ENCODE assay signal across 8 cellular contexts in the genomic region with DNA sequence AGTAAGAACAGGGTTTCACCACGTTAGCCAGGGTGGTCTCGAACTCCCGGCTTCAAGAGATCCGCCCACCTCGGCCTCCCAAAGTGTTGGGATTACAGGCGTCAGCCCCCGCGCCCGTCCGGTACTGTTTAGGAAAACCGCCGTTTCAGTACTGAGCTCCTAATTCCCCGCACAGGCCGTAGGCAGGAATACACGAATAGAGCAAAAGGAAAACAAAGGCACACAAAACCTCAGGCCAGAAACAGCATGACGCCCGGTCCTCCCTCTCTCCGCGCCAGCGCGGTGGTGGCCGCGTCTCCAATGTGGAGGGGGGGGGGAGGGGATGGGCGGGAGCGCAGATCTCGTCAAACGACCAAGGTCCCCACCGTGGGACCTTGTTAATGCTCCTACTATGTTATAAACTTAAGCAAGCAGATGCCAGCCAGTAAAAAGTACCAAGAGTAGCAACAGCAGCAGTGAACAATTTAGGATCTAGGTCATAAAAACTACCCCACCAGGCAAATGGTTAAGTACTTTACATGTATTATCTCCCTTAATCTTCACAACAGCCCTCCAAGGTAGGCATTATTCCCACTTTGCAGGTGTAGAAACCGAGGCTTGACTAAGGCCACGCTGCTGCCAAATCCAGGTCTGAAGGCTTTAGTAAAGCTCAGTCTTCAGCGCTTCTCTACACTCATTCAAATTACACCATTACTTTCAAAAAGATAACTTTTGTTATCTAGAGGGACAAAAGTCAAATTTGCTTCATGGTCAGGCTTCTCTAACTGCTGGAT. TPM values are rescaled to one million over a fixed set of nuclear protein-coding genes. Genes with fewer than 3 reads are reported as not detected.
DNase-seq lines count a peak whose midpoint lies in the region; ATAC-seq, FAIRE-seq and TF ChIP-seq lines count a peak whose summit lies in the region.

No MANE protein-coding gene starts in this region.

- peak; percentile 59 for ATAC-seq in GM23338
- ATAC-seq in HG03457 (IDR thresholded peaks at IDR 0.05; ENCODE audit: unreplicated experiment) = no peak

- peak overlapping the region; percentile 86 for H3K4me2 ChIP-seq in GM23338
- peak overlapping the region; percentile 61 for H3K4me2 ChIP-seq in endothelial cell of umbilical vein (ENCODE audit: insufficient read depth, low read length)

- peaks cover 19% of the 10 kb centered on the region for H4K20me1 ChIP-seq in GM23338 (replicated peaks; ENCODE audit: insufficient read depth)
- H4K20me1 ChIP-seq in endothelial cell of umbilical vein (replicated peaks; ENCODE audit: control insufficient read depth, extremely low read depth, insufficient read depth, low read length) = peaks cover 4% of the 10 kb centered on the region

- peaks cover 20% of the 10 kb centered on the region for H3K36me3 Mint-ChIP-seq in GM23338 (ENCODE audit: low read depth)
- H3K36me3 Mint-ChIP-seq in mesothelial cell of epicardium = peaks cover 2% of the 10 kb centered on the region

- TF ChIP-seq CTCF in GM23338 (conservative IDR thresholded peaks at IDR 0.05; ENCODE audit: low read depth in 2 of 2) (no peak), endothelial cell of umbilical vein (IDR thresholded peaks at IDR 0.05; ENCODE audit: extremely low read depth in 1 of 2, insufficient read depth in 1 of 2, low read depth in 1 of 2, low read length in 2 of 2) (no peak), mesothelial cell of epicardium (IDR thresholded peaks at IDR 0.05; ENCODE audit: unreplicated experiment) (no peak), stomach (IDR thresholded peaks at IDR 0.05) (no peak)

- peaks cover 76% of the 10 kb centered on the region for H3K79me2 ChIP-seq in GM23338 (replicated peaks; ENCODE audit: insufficient read depth)
- peaks cover 66% of the 10 kb centered on the region for H3K79me2 ChIP-seq in endothelial cell of umbilical vein (ENCODE audit: control insufficient read depth, insufficient read depth, low read length)

- H3K4me3 ChIP-seq in GM23338 = peak overlapping the region; percentile 83
- peak overlapping the region; percentile 15 to 68 (median 47) for H3K4me3 ChIP-seq in endothelial cell of umbilical vein (replicated peaks in 1 of 3; ENCODE audit: insufficient read depth in 1 of 3, low read depth in 1 of 3, low read length in 3 of 3)
- peak overlapping the region; percentile 70 to 97 (median 86) for H3K4me3 ChIP-seq in stomach

- peak; percentile 45 for DNase-seq in AG08396 (ENCODE audit: low spot score)
- peak; percentile 89 for DNase-seq in GM23338 (ENCODE audit: low spot score)
- DNase-seq in NCI-H524 treated with DMSO at 0.1 percent for 48 hours (lab: John Stamatoyannopoulos, UW) = peak; percentile 3
- DNase-seq in activated CD8-positive, alpha-beta memory T cell treated with anti-CD3 and anti-CD28 coated beads, Interleukin-2, amount 50 U/mL, for 48 hours = peak; percentile 77
- peak; percentile 68 for DNase-seq in endothelial cell of umbilical vein (ENCODE audit: low read depth, low spot score)
- DNase-seq in mesothelial cell of epicardium (ENCODE audit: low spot score in 2 of 2, unreplicated experiment in 2 of 2) = peak; percentile 29 to 59
- DNase-seq in stomach = peak; percentile 33

- H3K4me1 ChIP-seq in GM23338 (ENCODE audit: insufficient read depth) (peaks cover 43% of the 10 kb centered on the region), endothelial cell of umbilical vein (ENCODE audit: control insufficient read depth, extremely low read depth, insufficient read depth, low read length) (peaks cover 6% of the 10 kb centered on the region), stomach (peaks cover 16 to 56% (median 41%) of the 10 kb centered on the region in 4 donors)

- CTCF ChIA-PET in endothelial cell of umbilical vein (lab: Charles Lee) = interaction anchor here (0.6 to 1.3 kb wide), 7 partner anchors 9 to 435 kb away, joined by 3 to 4 read pairs (median 3); no protein-coding TSS in a partner anchor

- BruUV-seq in endothelial cell of umbilical vein (replicated peaks; lab: Mats Ljungman, UMichigan) = TSS peak; percentile 63

- H3K27ac ChIP-seq in GM23338 (ENCODE audit: low read depth) = peak overlapping the region; percentile 97
- peak overlapping the region; percentile 56 for H3K27ac ChIP-seq in endothelial cell of umbilical vein (ENCODE audit: insufficient read depth, low read depth, low read length)
- peak overlapping the region; percentile 97 to 99 (median 99) for H3K27ac ChIP-seq in stomach

- intact Hi-C loops in endothelial cell of umbilical vein (cut with micrococcal nuclease) (loop anchor here (1.0 to 2.0 kb wide), 2 partner anchors 20 to 50 kb away; partner anchors contain the start of gene UBE2Q1), stomach (cut with DNase I; ENCODE audit: low total_unique reads) (no loop called here)

- H3K36me3 ChIP-seq in GM23338 (ENCODE audit: insufficient read depth) (no peaks in the 10 kb centered on the region), endothelial cell of umbilical vein (ENCODE audit: control insufficient read depth in 2 of 2, extremely low read depth in 1 of 2, insufficient read depth in 2 of 2, low read length in 2 of 2) (no peaks in the 10 kb centered on the region), stomach (no peaks in the 10 kb centered on the region)

- TF ChIP-seq EP300 in stomach (IDR thresholded peaks at IDR 0.05) = no peak

- peak; percentile 38 for FAIRE-seq in endothelial cell of umbilical vein (lab: Jason Lieb, UNC)

- TF ChIP-seq POLR2A in endothelial cell of umbilical vein (IDR thresholded peaks at IDR 0.05; ENCODE audit: low read depth, low read length) = no peak
- TF ChIP-seq POLR2A in stomach (IDR thresholded peaks at IDR 0.05) = no peak

- dilution Hi-C loops in endothelial cell of umbilical vein (cut with MboI; ENCODE audit: extremely low pct_ligation_motif_present, low sequenced_read_pairs) = no loop called here

- H3K27ac Mint-ChIP-seq in GM23338 (peak overlapping the region; percentile 96), mesothelial cell of epicardium (peak overlapping the region; percentile 98)

- POLR2A ChIA-PET in endothelial cell of umbilical vein (lab: Charles Lee) = interaction anchor here (0.5 to 0.7 kb wide), 5 partner anchors 9 to 563 kb away, joined by 3 to 8 read pairs (median 6); no protein-coding TSS in a partner anchor

- WGBS in stomach, 5 donors = 5 to 6% (median 5%) methylated on average over 25 to 31 of the region's 31 CpGs

- peaks cover 63% of the 10 kb centered on the region for H3K4me1 Mint-ChIP-seq in GM23338
- peaks cover 41% of the 10 kb centered on the region for H3K4me1 Mint-ChIP-seq in mesothelial cell of epicardium

- H3K4me3 Mint-ChIP-seq in GM23338 = peak overlapping the region; percentile 91
- peak overlapping the region; percentile 86 for H3K4me3 Mint-ChIP-seq in mesothelial cell of epicardium

- H3K9me3 Mint-ChIP-seq in GM23338 (no peaks in the 10 kb centered on the region; the same call in 2 of the 3 replicates), mesothelial cell of epicardium (no peaks in the 10 kb centered on the region)

- no peaks in the 10 kb centered on the region for H3K9me1 ChIP-seq in endothelial cell of umbilical vein (replicated peaks; ENCODE audit: control insufficient read depth, extremely low read depth, insufficient read depth, low read length)

- H3K27me3 Mint-ChIP-seq in GM23338 (ENCODE audit: insufficient read depth, low read depth, poor library complexity) (peaks cover 15% of the 10 kb centered on the region), mesothelial cell of epicardium (ENCODE audit: low read depth) (no peaks in the 10 kb centered on the region)

- peaks cover 12% of the 10 kb centered on the region; the same call in 1 of the 2 replicates for H3F3A ChIP-seq in GM23338 (replicated peaks; ENCODE audit: low read depth)

- no peaks in the 10 kb centered on the region for H3K9me2 ChIP-seq in GM23338 (ENCODE audit: insufficient read depth)

- H3K9me3 ChIP-seq in endothelial cell of umbilical vein (replicated peaks; ENCODE audit: control insufficient read depth, insufficient read depth, low read length) (no peaks in the 10 kb centered on the region), stomach (no peaks in the 10 kb centered on the region)

- H2AFZ ChIP-seq in GM23338 (no peak overlapping the region), endothelial cell of umbilical vein (ENCODE audit: low read depth, low read length) (peak overlapping the region; percentile 58)

- H3K27me3 ChIP-seq in GM23338 (ENCODE audit: insufficient read depth) (no peaks in the 10 kb centered on the region), endothelial cell of umbilical vein (ENCODE audit: control insufficient read depth in 2 of 2, insufficient read depth in 2 of 2, low read length in 2 of 2) (no peaks in the 10 kb centered on the region), stomach (no peaks in the 10 kb centered on the region)

- H3K9ac ChIP-seq in endothelial cell of umbilical vein (replicated peaks; ENCODE audit: extremely low read depth, insufficient read depth, low read length) = peak overlapping the region; percentile 91

RNA-seq across cellular contexts. Expression of gene ADAR, which starts 0.7 kb away (rescaled TPM):
- total RNA-seq in GM23338 (2014; rRNA removed; shearing (Covaris generic)) = 188 TPM in 2 replicates
- polyA plus RNA-seq in GM23338 (2016; fragmentation: Nextera tagmentation; extraction: Ambion mirVana) (80.0 and 96.4 TPM in 2 replicates), endothelial cell of umbilical vein (79.6 and 88.2 TPM in 2 replicates), stomach (10 to 100 TPM; 23.6 to 31.3 (median 26.8) TPM)
- total RNA-seq in endothelial cell of umbilical vein (128 and 141 TPM in 2 replicates), mesothelial cell of epicardium (224 to 232 TPM (median 229 TPM) in 3 replicates), stomach (100 to 1,000 TPM in 3 of 5 donors, 10 to 100 TPM in 2; 35.6 to 173 (median 110) TPM)
- polyA plus RNA-seq in endothelial cell of umbilical vein (2011; cell fraction: cytosol; rRNA removed) = 73.5 and 79.4 TPM in 2 replicates
- polyA plus RNA-seq in endothelial cell of umbilical vein (2011; cell fraction: nucleus; rRNA removed) = 189 and 196 TPM in 2 replicates
- 69.3 and 83.6 TPM in 2 replicates for polyA plus RNA-seq in endothelial cell of umbilical vein (2012)
- polyA minus RNA-seq in endothelial cell of umbilical vein = 324 and 334 TPM in 2 replicates
- polyA minus RNA-seq in endothelial cell of umbilical vein (2011; cell fraction: cytosol; rRNA and poly(A)+ RNA removed) = 110 TPM
- polyA minus RNA-seq in endothelial cell of umbilical vein (2011; cell fraction: nucleus; rRNA and poly(A)+ RNA removed) = 112 and 150 TPM in 2 replicates

RNA-seq across cellular contexts. Expression of gene CHRNB2, which starts 41.1 kb away (rescaled TPM):
- total RNA-seq in GM23338 (2014; rRNA removed; shearing (Covaris generic)) = 3.6 and 5.3 TPM in 2 replicates
- polyA plus RNA-seq in GM23338 (2016; fragmentation: Nextera tagmentation; extraction: Ambion mirVana) = 0.73 and 0.92 TPM in 2 replicates
- total RNA-seq in endothelial cell of umbilical vein = not detected in 2 replicates
- not detected in 2 replicates for polyA plus RNA-seq in endothelial cell of umbilical vein
- polyA plus RNA-seq in endothelial cell of umbilical vein (2011; cell fraction: cytosol; rRNA removed) = not detected in 2 replicates
- 0.06 and 0.08 TPM in 2 replicates for polyA plus RNA-seq in endothelial cell of umbilical vein (2011; cell fraction: nucleus; rRNA removed)
- polyA plus RNA-seq in endothelial cell of umbilical vein (2012) = 0.09 TPM in 1 of 2 replicates, not detected in the other
- polyA minus RNA-seq in endothelial cell of umbilical vein = 0.12 and 0.45 TPM in 2 replicates
- polyA minus RNA-seq in endothelial cell of umbilical vein (2011; cell fraction: cytosol; rRNA and poly(A)+ RNA removed) = not detected
- not detected in 2 replicates for polyA minus RNA-seq in endothelial cell of umbilical vein (2011; cell fraction: nucleus; rRNA and poly(A)+ RNA removed)
- total RNA-seq in mesothelial cell of epicardium = 0.31 to 0.58 TPM (median 0.45 TPM) in 3 replicates
- under 1 TPM in 2 of 5 donors, not detected in 3; under 0.01 to 0.37 TPM for total RNA-seq in stomach
- under 1 TPM in 2 of 3 donors, not detected in 1; 0.12 to 0.38 TPM for polyA plus RNA-seq in stomach

RNA-seq across cellular contexts. Expression of gene UBE2Q1, which starts 50.2 kb away (rescaled TPM):
- 27.3 and 33.0 TPM in 2 replicates for total RNA-seq in GM23338 (2014; rRNA removed; shearing (Covaris generic))
- polyA plus RNA-seq in GM23338 (2016; fragmentation: Nextera tagmentation; extraction: Ambion mirVana) (15.5 and 18.4 TPM in 2 replicates), endothelial cell of umbilical vein (16.5 and 18.3 TPM in 2 replicates), stomach (10 to 100 TPM; 25.0 to 32.8 (median 31.9) TPM)
- total RNA-seq in endothelial cell of umbilical vein (85.4 and 97.2 TPM in 2 replicates), mesothelial cell of epicardium (56.8 to 60.1 TPM (median 57.6 TPM) in 3 replicates), stomach (100 to 1,000 TPM in 1 of 5 donors, 10 to 100 TPM in 4; 20.4 to 137 (median 24.2) TPM)
- polyA plus RNA-seq in endothelial cell of umbilical vein (2011; cell fraction: cytosol; rRNA removed) = 19.5 and 20.6 TPM in 2 replicates
- 28.2 and 47.4 TPM in 2 replicates for polyA plus RNA-seq in endothelial cell of umbilical vein (2011; cell fraction: nucleus; rRNA removed)
- polyA plus RNA-seq in endothelial cell of umbilical vein (2012) = 60.3 and 79.7 TPM in 2 replicates
- polyA minus RNA-seq in endothelial cell of umbilical vein = 15.4 and 19.3 TPM in 2 replicates
- 12.7 TPM for polyA minus RNA-seq in endothelial cell of umbilical vein (2011; cell fraction: cytosol; rRNA and poly(A)+ RNA removed)
- polyA minus RNA-seq in endothelial cell of umbilical vein (2011; cell fraction: nucleus; rRNA and poly(A)+ RNA removed) = 10.2 and 13.8 TPM in 2 replicates

Comparison
In these comparisons a context has a peak if more than half of its experiments do, and no peak if none do; other contexts are left out.
1. DNase-seq: peak in every context shown above with its lines; median percentile 89 in GM23338; 77 in activated CD8-positive, alpha-beta memory T cell treated with anti-CD3 and anti-CD28 coated beads, Interleukin-2, amount 50 U/mL, for 48 hours; 68 in endothelial cell of umbilical vein; 45 in AG08396; 44 in mesothelial cell of epicardium; 33 in stomach; 3 in NCI-H524 treated with DMSO at 0.1 percent for 48 hours.